ENCODE assay signal across 8 cellular contexts in genomic region chr10:91163269-91163708, GRCh38. TPM values are rescaled to one million over a fixed set of nuclear protein-coding genes. Genes with fewer than 3 reads are reported as not detected.
DNase-seq lines count a peak whose midpoint lies in the region; ATAC-seq and TF ChIP-seq lines count a peak whose summit lies in the region.

No MANE protein-coding gene starts in this region.

- peaks cover 5% of the 10 kb centered on the region for H3K4me1 ChIP-seq in thymus (ENCODE audit: control insufficient read depth, insufficient read depth, low read length)

- no peaks in the 10 kb centered on the region for H3K9me3 Mint-ChIP-seq in glutamatergic neuron (ENCODE audit: unreplicated experiment)
- H3K9me3 Mint-ChIP-seq in osteocyte (ENCODE audit: unreplicated experiment) = no peaks in the 10 kb centered on the region

- DNase-seq in C1 segment of cervical spinal cord (lab: John Stamatoyannopoulos, UW) (peak in 10 of 14 donors; percentile 54 to 82 (median 74)), RWPE1 (ENCODE audit: low spot score) (peak; percentile 48), glutamatergic neuron (peak; percentile 55), osteocyte (ENCODE audit: extremely low spot score, unreplicated experiment) (peak; percentile 86)
- DNase-seq in activated naive CD4-positive, alpha-beta T cell treated with anti-CD3 and anti-CD28 coated beads, Interleukin-2, amount 50 U/mL, for 16 hours = peak; percentile 75

- peaks cover 10% of the 10 kb centered on the region for H3K36me3 Mint-ChIP-seq in glutamatergic neuron (ENCODE audit: unreplicated experiment)
- H3K36me3 Mint-ChIP-seq in osteocyte (ENCODE audit: unreplicated experiment) = no peaks in the 10 kb centered on the region

- POLR2A ChIA-PET in RWPE1 (lab: Yijun Ruan, JAX; ENCODE audit: low non-redundant PET) = no interaction called here

- no peaks in the 10 kb centered on the region for H3K27me3 ChIP-seq in thymus (ENCODE audit: control insufficient read depth, insufficient read depth)

- no peaks in the 10 kb centered on the region for H3K9me3 ChIP-seq in thymus (ENCODE audit: control insufficient read depth)

- H3K4me1 Mint-ChIP-seq in glutamatergic neuron (ENCODE audit: low read depth, unreplicated experiment) (no peaks in the 10 kb centered on the region), osteocyte (ENCODE audit: unreplicated experiment) (peaks cover 15% of the 10 kb centered on the region)

- peaks cover 21% of the 10 kb centered on the region for H3K27me3 Mint-ChIP-seq in glutamatergic neuron (ENCODE audit: unreplicated experiment)
- H3K27me3 Mint-ChIP-seq in osteocyte (ENCODE audit: unreplicated experiment) = no peaks in the 10 kb centered on the region

- CTCF ChIA-PET in RWPE1 (lab: Yijun Ruan, JAX) = no interaction called here

- TF ChIP-seq POLR2A in GM19099 (IDR thresholded peaks at IDR 0.05; ENCODE audit: extremely low read depth, insufficient read length, low read depth) = peak; percentile 60

- peak; percentile 59 for ATAC-seq in HG03354 (IDR thresholded peaks at IDR 0.05; ENCODE audit: poor library complexity, severe bottlenecking, unreplicated experiment)

- H3K27ac Mint-ChIP-seq in glutamatergic neuron (ENCODE audit: unreplicated experiment) (no peak overlapping the region), osteocyte (ENCODE audit: unreplicated experiment) (peak overlapping the region; percentile 59)

- TF ChIP-seq CTCF in RWPE1 (conservative IDR thresholded peaks at IDR 0.05; ENCODE audit: low read depth) = no peak
- no peak for TF ChIP-seq CTCF in glutamatergic neuron (IDR thresholded peaks at IDR 0.05; ENCODE audit: partially characterized antibody, unreplicated experiment)
- no peak for TF ChIP-seq CTCF in osteocyte (IDR thresholded peaks at IDR 0.05)

- under 1% methylated on average over 56 of the region's 56 CpGs for WGBS in thymus

- peak overlapping the region; percentile 77 for H3K27ac ChIP-seq in RWPE1
- peak overlapping the region; percentile 96 for H3K27ac ChIP-seq in thymus (ENCODE audit: low read depth)

- peak overlapping the region; percentile 96 for H3K4me3 ChIP-seq in thymus (ENCODE audit: low read length)

- H3K4me3 Mint-ChIP-seq in glutamatergic neuron (ENCODE audit: unreplicated experiment) (peak overlapping the region; percentile 76), osteocyte (ENCODE audit: unreplicated experiment) (peak overlapping the region; percentile 80)

- H3K36me3 ChIP-seq in thymus (ENCODE audit: control insufficient read depth, insufficient read depth) = no peaks in the 10 kb centered on the region

RNA-seq across cellular contexts. Expression of gene PCGF5, which starts 57.2 kb away (rescaled TPM):
- total RNA-seq in glutamatergic neuron (ENCODE audit: unreplicated experiment) = 3.0 TPM
- 27.8 and 31.2 TPM in 2 replicates for total RNA-seq in osteocyte
- 29.9 TPM for polyA plus RNA-seq in thymus

Comparison
In these comparisons a context has a peak if more than half of its experiments do, and no peak if none do; other contexts are left out.
1. Peak in every context shown above with its lines: DNase-seq, ATAC-seq, H3K4me3 ChIP-seq and H3K27ac ChIP-seq.